In the genomic region with DNA sequence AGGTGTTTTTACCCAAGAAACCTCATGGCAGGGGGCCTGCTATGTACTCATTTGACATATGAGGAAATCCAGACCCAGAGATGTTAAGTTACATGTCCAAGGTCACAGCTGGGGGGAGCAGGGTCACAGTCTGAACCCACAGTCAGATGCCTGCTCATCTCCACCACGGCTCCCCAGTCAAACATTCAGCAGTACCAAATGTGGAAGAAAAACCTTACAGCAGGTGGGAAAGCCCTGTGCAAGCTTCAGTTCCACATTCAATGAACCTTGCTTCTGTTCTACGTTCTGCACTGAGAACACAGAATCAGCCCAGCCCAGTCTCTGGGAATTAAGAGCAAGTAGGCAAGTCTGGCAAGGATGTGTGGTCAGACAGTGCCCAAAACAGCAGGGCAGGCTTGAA, we compare ENCODE assay signal across 11 cellular contexts. TPM values are rescaled to one million over a fixed set of nuclear protein-coding genes. Genes with fewer than 3 reads are reported as not detected.
DNase-seq lines count a peak whose midpoint lies in the region; ATAC-seq and TF ChIP-seq lines count a peak whose summit lies in the region.
"Had no signal": no experiment of that assay in that cellular context is flagged by ENCODE, and none has a peak within 500 bp of the region (broad histone marks: within the 10 kb centered on the region; RNA-seq: fewer than 3 reads in every experiment).

No MANE protein-coding gene starts in this region.

- H3K9me3 ChIP-seq in cardiac muscle cell (ENCODE audit: low read depth) (no peaks in the 10 kb centered on the region), WERI-Rb-1 (ENCODE audit: severe bottlenecking) (no peaks in the 10 kb centered on the region), thoracic aorta (no peaks in the 10 kb centered on the region)
- H3K9me3 ChIP-seq: BE2C had no signal

- intact Hi-C loops in cardiac septum (cut with DNase I), result no loop called here

- H3K4me1 ChIP-seq in cardiac muscle cell (ENCODE audit: low read depth) (peaks cover 31% of the 10 kb centered on the region), thoracic aorta (ENCODE audit: control insufficient read depth in 1 of 2, low read depth in 2 of 2) (peaks cover 45 to 51% of the 10 kb centered on the region in 2 donors)

- H3K27ac ChIP-seq in cardiac muscle cell (peak overlapping the region; percentile 7), WERI-Rb-1 (peak overlapping the region; percentile 37), thoracic aorta (peak overlapping the region; percentile 80 to 81)

- H3K4me3 ChIP-seq in cardiac muscle cell (no peak overlapping the region), WERI-Rb-1 (ENCODE audit: low read depth, low read length) (no peak overlapping the region), thoracic aorta (no peak overlapping the region)

- DNase-seq in cardiac muscle cell (ENCODE audit: low read depth in 1 of 2, low spot score in 1 of 2), result no peak
- no peak for DNase-seq in cardiac septum (ENCODE audit: low spot score)
- DNase-seq in WERI-Rb-1, result no peak
- no peak for DNase-seq in thoracic aorta (ENCODE audit: low spot score)
- DNase-seq in SHP77 treated with DMSO at 0.1 percent for 48 hours (lab: John Stamatoyannopoulos, UW), result no peak
- no peak for DNase-seq in DMS79 (lab: John Stamatoyannopoulos, UW)
- no peak for DNase-seq in stimulated activated CD4-positive, alpha-beta T cell treated with anti-CD3 and anti-CD28 coated beads, Interleukin-2, amount 100 ng/mL, for 24 hours
- DNase-seq: BE2C, left ventricle myocardium superior had no signal

- ATAC-seq in HG02678 (IDR thresholded peaks at IDR 0.05; ENCODE audit: unreplicated experiment), result peak; percentile 58
- peak; percentile 52 for ATAC-seq in thoracic aorta (ENCODE audit: insufficient number of reproducible peaks, low FRiP score, low read depth)
- ATAC-seq: Panc1 had no signal

- no peak for TF ChIP-seq CTCF in cardiac muscle cell (IDR thresholded peaks at IDR 0.05; ENCODE audit: low read depth, low read length)
- TF ChIP-seq CTCF in WERI-Rb-1 (IDR thresholded peaks at IDR 0.05; ENCODE audit: low read depth, low read length), result no peak
- TF ChIP-seq CTCF in thoracic aorta (IDR thresholded peaks at IDR 0.05), result no peak

- H3K27me3 ChIP-seq in cardiac muscle cell (no peaks in the 10 kb centered on the region), WERI-Rb-1 (ENCODE audit: insufficient read depth, low read depth, severe bottlenecking) (no peaks in the 10 kb centered on the region), thoracic aorta (replicated peaks; ENCODE audit: insufficient read depth) (no peaks in the 10 kb centered on the region)
- H3K27me3 ChIP-seq: BE2C had no signal

- H3K36me3 ChIP-seq in cardiac muscle cell, result no peaks in the 10 kb centered on the region
- peaks cover 52% of the 10 kb centered on the region for H3K36me3 ChIP-seq in WERI-Rb-1
- H3K36me3 ChIP-seq in thoracic aorta, result no peaks in the 10 kb centered on the region
- H3K36me3 ChIP-seq: BE2C had no signal

RNA-seq across cellular contexts. Expression of a gene that starts 35.2 kb away (rescaled TPM):
- total RNA-seq in cardiac muscle cell (7.0 and 9.7 TPM in 2 replicates), cardiac septum (2.3 TPM), thoracic aorta (10 to 100 TPM; 14.1 to 24.1 TPM)
- 5.4 and 9.0 TPM in 2 replicates for polyA plus RNA-seq in cardiac muscle cell

RNA-seq across cellular contexts. Expression of a gene that starts 54.4 kb away (rescaled TPM):
- total RNA-seq in cardiac muscle cell, result 30.9 and 36.6 TPM in 2 replicates
- polyA plus RNA-seq in cardiac muscle cell, result 24.6 and 27.9 TPM in 2 replicates
- 21.9 TPM for total RNA-seq in cardiac septum
- total RNA-seq in thoracic aorta, result 10 to 100 TPM in 1 of 2 donors, 1 to 10 TPM in 1; 9.5 to 21.8 TPM

Comparison
In these comparisons a context has a peak if more than half of its experiments do, and no peak if none do; other contexts are left out.
1. H3K27ac ChIP-seq: peak in every context shown above with its lines; median percentile 80 in thoracic aorta; 37 in WERI-Rb-1; 7 in cardiac muscle cell.